Comparison of ENCODE assay signal across 1 cellular context in the genomic region with DNA sequence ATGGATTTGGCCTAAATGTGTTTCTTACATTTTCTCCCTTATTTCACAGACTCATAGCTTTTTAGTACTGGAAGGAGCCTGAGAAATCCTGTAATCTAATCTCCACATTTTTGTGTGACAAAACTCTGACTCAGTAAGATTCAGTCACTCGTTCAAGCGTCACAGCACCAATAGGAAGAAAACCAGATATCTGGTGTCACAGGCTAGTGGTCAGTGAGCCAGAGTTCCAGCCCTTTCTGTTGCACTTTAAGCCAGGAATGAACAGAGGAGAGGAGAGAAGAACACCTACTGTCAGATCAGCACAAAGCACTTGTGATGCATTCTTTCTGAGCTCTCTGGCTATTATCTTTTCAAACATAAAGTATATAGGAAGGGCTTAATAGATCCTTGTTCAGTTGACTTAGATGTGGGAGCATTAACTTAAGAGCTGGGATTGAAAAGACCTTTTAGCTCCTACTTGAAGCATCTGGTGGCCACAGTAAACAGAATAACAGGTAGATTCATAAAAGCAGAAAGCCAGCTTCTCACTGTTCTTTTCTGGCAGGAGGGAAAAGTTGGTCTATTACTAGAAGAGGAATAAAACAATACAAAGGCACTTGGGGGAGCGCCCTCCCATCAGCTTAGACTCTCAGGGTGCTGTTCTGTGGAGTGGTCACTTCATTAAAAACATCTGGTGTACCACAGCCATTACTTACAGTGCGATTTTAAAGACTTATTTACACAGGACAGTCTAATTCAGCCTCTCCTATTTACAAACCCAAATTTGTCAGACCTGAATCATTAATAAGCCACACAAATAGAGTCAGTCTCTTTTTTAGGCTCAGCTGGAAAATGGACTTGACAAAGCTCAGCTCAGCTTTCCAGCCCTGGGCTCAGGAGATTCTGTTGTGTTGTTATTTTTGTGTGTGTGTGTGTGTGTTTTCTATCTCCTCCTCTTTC.
TF ChIP-seq lines count a peak whose summit lies in the region.

No MANE protein-coding gene starts in this region.

TF ChIP-seq in IMR-90, 13 proteins besides CTCF, POLR2A, EP300 and RAD21:
- TF ChIP-seq NFE2L2 (IDR thresholded peaks at IDR 0.05; ENCODE audit: low read depth, low read length): 0 out of 2 replicates have a peak, but pooled peaks have one; percentile 2
- no peak for TF ChIP-seq CHD1 (IDR thresholded peaks at IDR 0.05; ENCODE audit: low read depth, low read length)
- TF ChIP-seq BHLHE40 (IDR thresholded peaks at IDR 0.05; ENCODE audit: low read depth, low read length): peak; percentile 90
- TF ChIP-seq RCOR1 (IDR thresholded peaks at IDR 0.05; ENCODE audit: insufficient replicate concordance, low read length): no peak
- TF ChIP-seq MAFK (IDR thresholded peaks at IDR 0.05; ENCODE audit: low read depth, low read length): peak; percentile 39
- no peak for TF ChIP-seq CEBPB (IDR thresholded peaks at IDR 0.05; ENCODE audit: low read depth, low read length)
- peak; percentile 71 for TF ChIP-seq FOS (IDR thresholded peaks at IDR 0.05; ENCODE audit: low read depth, low read length)
- TF ChIP-seq, protein P1, sequence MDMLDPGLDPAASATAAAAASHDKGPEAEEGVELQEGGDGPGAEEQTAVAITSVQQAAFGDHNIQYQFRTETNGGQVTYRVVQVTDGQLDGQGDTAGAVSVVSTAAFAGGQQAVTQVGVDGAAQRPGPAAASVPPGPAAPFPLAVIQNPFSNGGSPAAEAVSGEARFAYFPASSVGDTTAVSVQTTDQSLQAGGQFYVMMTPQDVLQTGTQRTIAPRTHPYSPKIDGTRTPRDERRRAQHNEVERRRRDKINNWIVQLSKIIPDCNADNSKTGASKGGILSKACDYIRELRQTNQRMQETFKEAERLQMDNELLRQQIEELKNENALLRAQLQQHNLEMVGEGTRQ (IDR thresholded peaks at IDR 0.05; ENCODE audit: low read depth, low read length): no peak
